Comparison of ENCODE assay signal across 1 cellular context in the genomic region with DNA sequence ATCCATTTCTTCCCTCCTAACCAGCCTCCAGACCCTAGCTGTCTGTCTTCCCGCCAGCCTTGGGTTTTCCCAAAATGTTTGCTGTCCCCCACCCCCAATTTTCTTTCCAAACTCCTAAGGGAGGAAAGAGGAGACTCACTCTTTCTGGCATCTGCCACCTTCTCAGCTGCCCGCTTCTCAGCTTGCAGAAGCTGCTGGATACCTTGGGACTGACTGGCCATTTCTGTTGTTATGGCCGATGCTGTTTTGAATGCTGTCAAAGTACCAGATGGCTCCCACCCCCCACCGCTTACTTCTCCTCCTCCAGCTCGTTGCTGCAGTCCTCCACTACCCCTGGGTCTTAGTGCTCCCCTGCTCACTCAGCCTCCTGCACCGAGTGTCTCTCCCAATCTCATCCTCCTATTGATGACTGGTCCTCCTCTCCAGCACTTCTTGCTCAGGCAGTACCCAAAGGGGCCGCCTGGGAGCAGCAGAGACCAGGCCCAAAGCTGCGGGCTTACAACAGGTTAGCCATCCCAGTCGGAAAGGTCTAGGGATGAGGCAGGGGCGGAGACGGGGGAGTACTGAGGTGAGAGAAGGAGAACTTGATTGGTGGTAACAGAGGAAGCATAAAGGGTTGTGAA.
TF ChIP-seq lines count a peak whose summit lies in the region.

A gene (minus strand): TSS at position 270 of the 623 bp plus-strand sequence. CDS start 49 bp downstream, at position 221.

TF ChIP-seq in HepG2, 621 proteins besides CTCF, POLR2A, EP300 and RAD21 (continued from another document):
- TF ChIP-seq, protein P1, sequence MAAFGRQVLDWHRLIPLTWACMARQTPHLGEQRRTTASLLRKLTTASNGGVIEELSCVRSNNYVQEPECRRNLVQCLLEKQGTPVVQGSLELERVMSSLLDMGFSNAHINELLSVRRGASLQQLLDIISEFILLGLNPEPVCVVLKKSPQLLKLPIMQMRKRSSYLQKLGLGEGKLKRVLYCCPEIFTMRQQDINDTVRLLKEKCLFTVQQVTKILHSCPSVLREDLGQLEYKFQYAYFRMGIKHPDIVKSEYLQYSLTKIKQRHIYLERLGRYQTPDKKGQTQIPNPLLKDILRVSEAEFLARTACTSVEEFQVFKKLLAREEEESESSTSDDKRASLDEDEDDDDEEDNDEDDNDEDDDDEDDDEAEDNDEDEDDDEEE (CRISPR knock-in tag; IDR thresholded peaks at IDR 0.05): no peak; the same call in 1 of the 2 replicates
- peak; percentile 76; the same call in 1 of the 2 replicates for TF ChIP-seq REPIN1 (CRISPR knock-in tag; IDR thresholded peaks at IDR 0.05; ENCODE audit: borderline replicate concordance, low read depth)
- TF ChIP-seq, protein P2, sequence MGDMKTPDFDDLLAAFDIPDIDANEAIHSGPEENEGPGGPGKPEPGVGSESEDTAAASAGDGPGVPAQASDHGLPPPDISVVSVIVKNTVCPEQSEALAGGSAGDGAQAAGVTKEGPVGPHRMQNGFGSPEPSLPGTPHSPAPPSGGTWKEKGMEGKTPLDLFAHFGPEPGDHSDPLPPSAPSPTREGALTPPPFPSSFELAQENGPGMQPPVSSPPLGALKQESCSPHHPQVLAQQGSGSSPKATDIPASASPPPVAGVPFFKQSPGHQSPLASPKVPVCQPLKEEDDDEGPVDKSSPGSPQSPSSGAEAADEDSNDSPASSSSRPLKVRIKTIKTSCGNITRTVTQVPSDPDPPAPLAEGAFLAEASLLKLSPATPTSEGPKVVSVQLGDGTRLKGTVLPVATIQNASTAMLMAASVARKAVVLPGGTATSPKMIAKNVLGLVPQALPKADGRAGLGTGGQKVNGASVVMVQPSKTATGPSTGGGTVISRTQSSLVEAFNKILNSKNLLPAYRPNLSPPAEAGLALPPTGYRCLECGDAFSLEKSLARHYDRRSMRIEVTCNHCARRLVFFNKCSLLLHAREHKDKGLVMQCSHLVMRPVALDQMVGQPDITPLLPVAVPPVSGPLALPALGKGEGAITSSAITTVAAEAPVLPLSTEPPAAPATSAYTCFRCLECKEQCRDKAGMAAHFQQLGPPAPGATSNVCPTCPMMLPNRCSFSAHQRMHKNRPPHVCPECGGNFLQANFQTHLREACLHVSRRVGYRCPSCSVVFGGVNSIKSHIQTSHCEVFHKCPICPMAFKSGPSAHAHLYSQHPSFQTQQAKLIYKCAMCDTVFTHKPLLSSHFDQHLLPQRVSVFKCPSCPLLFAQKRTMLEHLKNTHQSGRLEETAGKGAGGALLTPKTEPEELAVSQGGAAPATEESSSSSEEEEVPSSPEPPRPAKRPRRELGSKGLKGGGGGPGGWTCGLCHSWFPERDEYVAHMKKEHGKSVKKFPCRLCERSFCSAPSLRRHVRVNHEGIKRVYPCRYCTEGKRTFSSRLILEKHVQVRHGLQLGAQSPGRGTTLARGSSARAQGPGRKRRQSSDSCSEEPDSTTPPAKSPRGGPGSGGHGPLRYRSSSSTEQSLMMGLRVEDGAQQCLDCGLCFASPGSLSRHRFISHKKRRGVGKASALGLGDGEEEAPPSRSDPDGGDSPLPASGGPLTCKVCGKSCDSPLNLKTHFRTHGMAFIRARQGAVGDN (CRISPR knock-in tag; IDR thresholded peaks at IDR 0.05): no peak; the same call in 1 of the 2 replicates
- TF ChIP-seq, protein P3, sequence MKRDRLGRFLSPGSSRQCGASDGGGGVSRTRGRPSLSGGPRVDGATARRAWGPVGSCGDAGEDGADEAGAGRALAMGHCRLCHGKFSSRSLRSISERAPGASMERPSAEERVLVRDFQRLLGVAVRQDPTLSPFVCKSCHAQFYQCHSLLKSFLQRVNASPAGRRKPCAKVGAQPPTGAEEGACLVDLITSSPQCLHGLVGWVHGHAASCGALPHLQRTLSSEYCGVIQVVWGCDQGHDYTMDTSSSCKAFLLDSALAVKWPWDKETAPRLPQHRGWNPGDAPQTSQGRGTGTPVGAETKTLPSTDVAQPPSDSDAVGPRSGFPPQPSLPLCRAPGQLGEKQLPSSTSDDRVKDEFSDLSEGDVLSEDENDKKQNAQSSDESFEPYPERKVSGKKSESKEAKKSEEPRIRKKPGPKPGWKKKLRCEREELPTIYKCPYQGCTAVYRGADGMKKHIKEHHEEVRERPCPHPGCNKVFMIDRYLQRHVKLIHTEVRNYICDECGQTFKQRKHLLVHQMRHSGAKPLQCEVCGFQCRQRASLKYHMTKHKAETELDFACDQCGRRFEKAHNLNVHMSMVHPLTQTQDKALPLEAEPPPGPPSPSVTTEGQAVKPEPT (CRISPR knock-in tag; IDR thresholded peaks at IDR 0.05; ENCODE audit: low read depth): no peak
